In the genomic region with DNA sequence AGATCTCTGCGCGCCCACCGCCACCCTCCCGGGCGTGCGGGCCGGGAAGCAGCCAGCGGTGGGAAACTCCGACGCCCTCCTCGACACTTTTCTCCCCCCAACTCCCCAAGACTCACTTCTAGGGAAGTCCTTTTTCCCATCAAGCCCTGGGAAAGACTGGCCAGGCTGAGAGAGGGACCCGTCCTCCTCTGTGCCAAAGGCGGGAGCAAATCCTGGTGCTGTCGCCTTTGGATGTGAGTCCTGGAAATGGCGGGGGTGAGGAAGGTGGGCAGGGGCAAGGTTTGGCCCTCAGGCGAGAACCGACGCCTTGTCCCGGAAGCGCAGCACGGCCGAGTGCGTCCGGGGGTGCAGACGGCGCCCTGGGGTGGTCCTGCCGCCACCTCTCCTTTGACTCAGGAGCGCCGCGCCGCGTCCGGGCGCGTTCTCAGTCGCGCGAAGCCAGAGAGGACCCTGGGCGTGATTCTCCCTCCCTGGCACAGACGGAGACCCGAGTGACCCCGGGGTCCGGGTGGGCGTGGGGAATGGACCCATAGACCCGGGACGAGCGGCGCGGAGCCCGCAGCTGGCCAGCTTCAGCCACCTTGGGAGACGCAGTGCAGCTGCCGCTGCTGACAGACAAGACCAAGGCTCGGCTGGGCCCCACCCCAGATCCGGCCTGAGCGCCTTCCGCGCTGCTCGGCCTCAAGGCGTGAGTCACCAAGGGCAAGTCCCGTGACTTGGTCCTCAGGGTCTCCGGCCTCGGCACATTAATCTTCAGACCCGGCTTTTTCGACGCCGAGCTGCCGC, we compare ENCODE assay signal across 8 cellular contexts. TPM values are rescaled to one million over a fixed set of nuclear protein-coding genes. Genes with fewer than 3 reads are reported as not detected.
DNase-seq lines count a peak whose midpoint lies in the region; ATAC-seq and TF ChIP-seq lines count a peak whose summit lies in the region.

No MANE protein-coding gene starts in this region.

- H3K9ac ChIP-seq in SK-N-SH, result no peak overlapping the region

- no peaks in the 10 kb centered on the region for H3K9me2 ChIP-seq in SK-N-SH

- CTCF ChIA-PET in SK-N-SH (lab: Yijun Ruan, JAX), result interaction anchor here (1.0 to 7.5 kb wide), 4 partner anchors 10 to 88 kb away, joined by 3 to 56 read pairs (median 7); partner anchors contain the start of genes CCDC142 and TTC31

- H3K27ac Mint-ChIP-seq in brain, result no peak overlapping the region

- H3K4me2 ChIP-seq in SK-N-SH, result no peak overlapping the region

- H3K36me3 Mint-ChIP-seq in brain, result peaks cover 31% of the 10 kb centered on the region

- peaks cover 15 to 20% of the 10 kb centered on the region in 2 experiments for H3K36me3 ChIP-seq in SK-N-SH (replicated peaks in 1 of 2; ENCODE audit: control insufficient read depth in 1 of 2, insufficient read depth in 2 of 2, low read length in 1 of 2)

- POLR2A ChIA-PET in SK-N-SH (lab: Yijun Ruan, JAX), result no interaction called here

- H3K27me3 Mint-ChIP-seq in brain, result peaks cover 92% of the 10 kb centered on the region

- peaks cover 11% of the 10 kb centered on the region for H3F3A ChIP-seq in SK-N-SH (replicated peaks; ENCODE audit: insufficient read depth)

- H3K4me3 ChIP-seq in SK-N-SH (ENCODE audit: low read depth in 2 of 2, low read length in 1 of 2), result no peak overlapping the region

- peak; percentile 30 for DNase-seq in SK-N-SH
- peak; percentile 88 for DNase-seq in RPMI7951 (ENCODE audit: low read depth)
- peak; percentile 88 for DNase-seq in iris pigment epithelial cell (ENCODE audit: low read depth)
- peak; percentile 74 for DNase-seq in stimulated activated CD4-positive, alpha-beta T cell treated with anti-CD3 and anti-CD28 coated beads, Interleukin-15, amount 100 ng/mL, for 24 hours
- DNase-seq in cerebellum (ENCODE audit: low spot score), result no peak

- peaks cover 0 to 5% (median 0%) of the 10 kb centered on the region in 5 experiments for H3K9me3 Mint-ChIP-seq in brain

- no peak for ATAC-seq in SK-N-SH treated with all-trans-retinoic acid at 6 μM for 48 hours
- ATAC-seq in HG02763 (IDR thresholded peaks at IDR 0.05; ENCODE audit: unreplicated experiment), result peak; percentile 27

- peak overlapping the region; percentile 52 to 98 (median 78) for H3K4me3 Mint-ChIP-seq in brain

- H3K9me3 ChIP-seq in SK-N-SH, result no peaks in the 10 kb centered on the region

- H2AFZ ChIP-seq in SK-N-SH (ENCODE audit: low read depth), result no peak overlapping the region

- peaks cover 17% of the 10 kb centered on the region; the same call in 1 of the 2 replicates for H3K79me2 ChIP-seq in SK-N-SH (ENCODE audit: insufficient read depth)

- H3K4me1 Mint-ChIP-seq in brain, result peaks cover 80% of the 10 kb centered on the region

- H3K27ac ChIP-seq in SK-N-SH (ENCODE audit: low read depth in 2 of 2, low read length in 1 of 2), result no peak overlapping the region; a peak in 1 of 4 replicates

- WGBS in SK-N-SH (ENCODE audit: low lambda C conversion rate), result 91% methylated on average over 47 of the region's 67 CpGs

- no peak for TF ChIP-seq CTCF in SK-N-SH (IDR thresholded peaks at IDR 0.05)
- TF ChIP-seq CTCF in brain (conservative IDR thresholded peaks at IDR 0.05), result no peak

- H3K27me3 ChIP-seq in SK-N-SH (ENCODE audit: insufficient read depth), result no peaks in the 10 kb centered on the region

- no peak for TF ChIP-seq EP300 in SK-N-SH (IDR thresholded peaks at IDR 0.05; ENCODE audit: borderline replicate concordance in 1 of 2, low read depth in 1 of 2, low read length in 1 of 2)

- no peaks in the 10 kb centered on the region for H4K20me1 ChIP-seq in SK-N-SH (ENCODE audit: insufficient read depth)

- H3K4me1 ChIP-seq in SK-N-SH (ENCODE audit: control insufficient read depth in 1 of 2, insufficient read depth in 2 of 2, low read depth in 1 of 2, low read length in 1 of 2), result peaks cover 12 to 37% of the 10 kb centered on the region in 2 experiments; a peak in 2 of 4 replicates

- no peak for TF ChIP-seq RAD21 in SK-N-SH (IDR thresholded peaks at IDR 0.05; ENCODE audit: low read length)

TF ChIP-seq in SK-N-SH, 30 proteins besides CTCF, POLR2A, EP300 and RAD21 (continues in another document):
- TF ChIP-seq FOXM1 (IDR thresholded peaks at IDR 0.05; ENCODE audit: low read depth) (no peak), ELF1 (IDR thresholded peaks at IDR 0.05) (no peak), POLR2AphosphoS5 (IDR thresholded peaks at IDR 0.05; ENCODE audit: low read depth, low read length) (no peak), EZH2phosphoT487 (IDR thresholded peaks at IDR 0.05; ENCODE audit: borderline replicate concordance, low read depth) (no peak), TEAD4 (IDR thresholded peaks at IDR 0.05; ENCODE audit: borderline replicate concordance, insufficient read depth) (no peak), GATA2 (CRISPR knock-in tag; IDR thresholded peaks at IDR 0.05) (no peak), TCF12 (IDR thresholded peaks at IDR 0.05) (no peak), MXI1 (IDR thresholded peaks at IDR 0.05; ENCODE audit: low read depth, low read length) (no peak), NFIC (IDR thresholded peaks at IDR 0.05; ENCODE audit: borderline replicate concordance) (no peak), TAF1 (IDR thresholded peaks at IDR 0.05; ENCODE audit: borderline replicate concordance, low read depth, low read length) (no peak), RCOR1 (IDR thresholded peaks at IDR 0.05; ENCODE audit: low read length) (no peak)
- TF ChIP-seq, protein P1, sequence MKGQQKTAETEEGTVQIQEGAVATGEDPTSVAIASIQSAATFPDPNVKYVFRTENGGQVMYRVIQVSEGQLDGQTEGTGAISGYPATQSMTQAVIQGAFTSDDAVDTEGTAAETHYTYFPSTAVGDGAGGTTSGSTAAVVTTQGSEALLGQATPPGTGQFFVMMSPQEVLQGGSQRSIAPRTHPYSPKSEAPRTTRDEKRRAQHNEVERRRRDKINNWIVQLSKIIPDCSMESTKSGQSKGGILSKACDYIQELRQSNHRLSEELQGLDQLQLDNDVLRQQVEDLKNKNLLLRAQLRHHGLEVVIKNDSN (IDR thresholded peaks at IDR 0.05; ENCODE audit: borderline replicate concordance, low read depth), result no peak

TF ChIP-seq in SK-N-SH treated with all-trans-retinoic acid at 6 μM for 48 hours, 23 proteins besides CTCF, POLR2A, EP300 and RAD21 (continues in another document):
- no peak for TF ChIP-seq ESRRG (CRISPR knock-in tag; IDR thresholded peaks at IDR 0.05)
- no peak for TF ChIP-seq GLIS3 (CRISPR knock-in tag; IDR thresholded peaks at IDR 0.05)
- TF ChIP-seq ZNF8 (CRISPR knock-in tag; IDR thresholded peaks at IDR 0.05), result no peak
- no peak for TF ChIP-seq OSR1 (CRISPR knock-in tag; IDR thresholded peaks at IDR 0.05)
- no peak for TF ChIP-seq BACH2 (CRISPR knock-in tag; IDR thresholded peaks at IDR 0.05; ENCODE audit: borderline replicate concordance)
- TF ChIP-seq TCF4 (CRISPR knock-in tag; IDR thresholded peaks at IDR 0.05; ENCODE audit: borderline replicate concordance), result no peak
- TF ChIP-seq, protein P2, sequence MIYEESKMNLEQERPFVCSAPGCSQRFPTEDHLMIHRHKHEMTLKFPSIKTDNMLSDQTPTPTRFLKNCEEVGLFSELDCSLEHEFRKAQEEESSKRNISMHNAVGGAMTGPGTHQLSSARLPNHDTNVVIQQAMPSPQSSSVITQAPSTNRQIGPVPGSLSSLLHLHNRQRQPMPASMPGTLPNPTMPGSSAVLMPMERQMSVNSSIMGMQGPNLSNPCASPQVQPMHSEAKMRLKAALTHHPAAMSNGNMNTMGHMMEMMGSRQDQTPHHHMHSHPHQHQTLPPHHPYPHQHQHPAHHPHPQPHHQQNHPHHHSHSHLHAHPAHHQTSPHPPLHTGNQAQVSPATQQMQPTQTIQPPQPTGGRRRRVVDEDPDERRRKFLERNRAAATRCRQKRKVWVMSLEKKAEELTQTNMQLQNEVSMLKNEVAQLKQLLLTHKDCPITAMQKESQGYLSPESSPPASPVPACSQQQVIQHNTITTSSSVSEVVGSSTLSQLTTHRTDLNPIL (CRISPR knock-in tag; IDR thresholded peaks at IDR 0.05; ENCODE audit: low read depth), result no peak
- TF ChIP-seq ZNF70 (CRISPR knock-in tag; IDR thresholded peaks at IDR 0.05), result no peak

RNA-seq across cellular contexts. Expression of gene LBX2, which starts 3.5 kb away (rescaled TPM):
- polyA plus RNA-seq in SK-N-SH (2012; rRNA removed) (0.03 TPM in 1 of 2 replicates, not detected in the other), brain (ENCODE audit: insufficient read depth, low read depth, low replicate concordance) (2.5 TPM)
- 0.05 and 0.10 TPM in 2 replicates for polyA plus RNA-seq in SK-N-SH (2012; cell fraction: cytosol; rRNA removed)
- 0.07 TPM in 1 of 2 replicates, not detected in the other for polyA plus RNA-seq in SK-N-SH (2012; cell fraction: nucleus; rRNA removed)
- total RNA-seq in RPMI7951 (2014; rRNA removed; shearing (Covaris generic)), result 6.7 and 10.6 TPM in 2 replicates
- not detected for total RNA-seq in cerebellum

RNA-seq across cellular contexts. Expression of gene PCGF1, which starts 4.6 kb away (rescaled TPM):
- 44.9 and 46.4 TPM in 2 replicates for polyA plus RNA-seq in SK-N-SH (2012; rRNA removed)
- polyA plus RNA-seq in SK-N-SH (2012; cell fraction: cytosol; rRNA removed), result 38.6 and 39.7 TPM in 2 replicates
- polyA plus RNA-seq in SK-N-SH (2012; cell fraction: nucleus; rRNA removed), result 58.5 and 59.2 TPM in 2 replicates
- 42.3 and 44.7 TPM in 2 replicates for total RNA-seq in RPMI7951 (2014; rRNA removed; shearing (Covaris generic))
- polyA plus RNA-seq in brain (ENCODE audit: insufficient read depth, low read depth, low replicate concordance), result 19.5 TPM
- 8.4 TPM for total RNA-seq in cerebellum

RNA-seq across cellular contexts. Expression of gene TLX2, which starts 11.3 kb away (rescaled TPM):
- polyA plus RNA-seq in SK-N-SH (2012; rRNA removed), result 24.5 and 25.6 TPM in 2 replicates
- 11.9 and 19.9 TPM in 2 replicates for polyA plus RNA-seq in SK-N-SH (2012; cell fraction: cytosol; rRNA removed)
- 69.3 and 99.9 TPM in 2 replicates for polyA plus RNA-seq in SK-N-SH (2012; cell fraction: nucleus; rRNA removed)
- total RNA-seq in RPMI7951 (2014; rRNA removed; shearing (Covaris generic)), result 4.2 and 5.5 TPM in 2 replicates
- polyA plus RNA-seq in brain (ENCODE audit: insufficient read depth, low read depth, low replicate concordance), result 0.20 TPM
- not detected for total RNA-seq in cerebellum

RNA-seq across cellular contexts. Expression of gene TTC31, which starts 20.0 kb away (rescaled TPM):
- polyA plus RNA-seq in SK-N-SH (2012; rRNA removed) (27.9 and 38.0 TPM in 2 replicates), brain (ENCODE audit: insufficient read depth, low read depth, low replicate concordance) (13.4 TPM)
- polyA plus RNA-seq in SK-N-SH (2012; cell fraction: cytosol; rRNA removed), result 13.1 and 15.7 TPM in 2 replicates
- 138 and 147 TPM in 2 replicates for polyA plus RNA-seq in SK-N-SH (2012; cell fraction: nucleus; rRNA removed)
- 17.3 and 17.5 TPM in 2 replicates for total RNA-seq in RPMI7951 (2014; rRNA removed; shearing (Covaris generic))
- 12.2 TPM for total RNA-seq in cerebellum

RNA-seq across cellular contexts. Expression of gene CCDC142, which starts 20.1 kb away (rescaled TPM):
- polyA plus RNA-seq in SK-N-SH (2012; rRNA removed) (8.7 and 13.1 TPM in 2 replicates), brain (ENCODE audit: insufficient read depth, low read depth, low replicate concordance) (4.2 TPM)
- polyA plus RNA-seq in SK-N-SH (2012; cell fraction: cytosol; rRNA removed), result 1.9 and 3.4 TPM in 2 replicates
- 49.9 and 50.3 TPM in 2 replicates for polyA plus RNA-seq in SK-N-SH (2012; cell fraction: nucleus; rRNA removed)
- total RNA-seq in RPMI7951 (2014; rRNA removed; shearing (Covaris generic)), result 12.3 and 14.3 TPM in 2 replicates
- total RNA-seq in cerebellum, result 40.8 TPM
